ENCODE assay signal across 24 cellular contexts in the genomic region with DNA sequence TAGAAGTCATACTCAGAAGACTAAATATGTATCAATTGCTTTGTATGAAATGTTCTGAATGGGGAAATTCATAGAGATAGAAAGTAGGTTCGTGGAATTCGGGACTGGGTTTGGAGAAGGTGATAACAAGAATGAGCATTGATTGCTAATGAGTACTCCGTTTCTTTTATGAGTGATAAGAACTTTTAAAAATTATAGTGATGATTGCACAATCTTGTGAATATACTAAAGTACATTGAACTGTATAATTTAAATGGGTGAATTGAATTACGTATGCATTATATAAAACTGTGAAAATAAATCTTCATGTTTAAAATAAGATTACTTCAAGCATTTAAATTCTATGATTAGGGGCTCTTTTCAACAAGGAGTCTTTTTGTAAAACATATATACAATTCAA.
DNase-seq lines count a peak whose midpoint lies in the region; ATAC-seq, FAIRE-seq and TF ChIP-seq lines count a peak whose summit lies in the region.
"Had no signal": no experiment of that assay in that cellular context is flagged by ENCODE, and none has a peak within 500 bp of the region (broad histone marks: within the 10 kb centered on the region; RNA-seq: fewer than 3 reads in every experiment).

No MANE protein-coding gene starts in this region.

- H4K5ac ChIP-seq in IMR-90 (ENCODE audit: low read depth, low read length): no peak overlapping the region

- H3K9ac ChIP-seq in HepG2 (ENCODE audit: insufficient read depth, low read depth, low read length) (no peak overlapping the region), IMR-90 (ENCODE audit: low read depth, low read length) (no peak overlapping the region)
- H3K9ac ChIP-seq: BLaER1 had no signal

- TF ChIP-seq EP300 in HepG2 (IDR thresholded peaks at IDR 0.05; ENCODE audit: low read depth in 2 of 2, low read length in 2 of 2): no peak
- TF ChIP-seq EP300 in HepG2 (CRISPR knock-in tag; IDR thresholded peaks at IDR 0.05; ENCODE audit: borderline replicate concordance): no peak

- in situ Hi-C loops in HepG2 (cut with HindIII; ENCODE audit: extremely low pct_ligation_motif_present, low pct_unique_long_range_greater_than_20kb) (no loop called here), IMR-90 (cut with MboI; ENCODE audit: low sequenced_read_pairs) (no loop called here)

- H2BK15ac ChIP-seq in IMR-90 (ENCODE audit: low read depth, low read length): no peak overlapping the region

- TF ChIP-seq RAD21 in HepG2 (CRISPR knock-in tag; IDR thresholded peaks at IDR 0.05) (no peak), IMR-90 (IDR thresholded peaks at IDR 0.05; ENCODE audit: low read length) (no peak)

- intact Hi-C loops in HepG2 (cut with micrococcal nuclease; ENCODE audit: unreplicated experiment): no loop called here
- intact Hi-C loops in right lobe of liver (cut with DNase I): no loop called here
- intact Hi-C loops in IMR-90 (cut with micrococcal nuclease): no loop called here
- intact Hi-C loops in natural killer cell (cut with micrococcal nuclease): no loop called here

- H3K4me1 Mint-ChIP-seq in natural killer cell: no peaks in the 10 kb centered on the region
- H3K4me1 Mint-ChIP-seq: CD14-positive monocyte; CD4-positive, alpha-beta memory T cell; CD4-positive, CD25-positive, alpha-beta regulatory T cell; CD8-positive, alpha-beta memory T cell had no signal

- H3K27ac ChIP-seq in HepG2 (ENCODE audit: extremely low read length, insufficient read depth, low read length) (no peak overlapping the region), right lobe of liver (no peak overlapping the region), IMR-90 (ENCODE audit: insufficient read depth, low read length) (no peak overlapping the region)
- H3K27ac ChIP-seq: 22Rv1, BLaER1 had no signal

- H3K4me2 ChIP-seq in HepG2 (ENCODE audit: low read depth, low read length) (no peak overlapping the region), IMR-90 (ENCODE audit: low read depth, low read length) (no peak overlapping the region)
- H3K4me2 ChIP-seq: BLaER1 had no signal

- H4K20me1 ChIP-seq in HepG2 (ENCODE audit: insufficient read depth, low read length) (no peaks in the 10 kb centered on the region), IMR-90 (ENCODE audit: insufficient read depth, low read length) (no peaks in the 10 kb centered on the region)
- H4K20me1 ChIP-seq: BLaER1 had no signal

- H3K9me3 Mint-ChIP-seq in natural killer cell: peaks cover 10 to 11% of the 10 kb centered on the region in 2 donors

- H3K56ac ChIP-seq in IMR-90 (ENCODE audit: extremely low read depth, insufficient read depth, low read length): no peak overlapping the region

- no peaks in the 10 kb centered on the region for H3K27me3 ChIP-seq in HepG2 (ENCODE audit: control insufficient read depth in 1 of 2, insufficient read depth in 2 of 2, low read length in 2 of 2)
- no peaks in the 10 kb centered on the region for H3K27me3 ChIP-seq in right lobe of liver
- H3K27me3 ChIP-seq in IMR-90 (ENCODE audit: control insufficient read depth, insufficient read depth, low read length): no peaks in the 10 kb centered on the region
- H3K27me3 ChIP-seq: BE2C, BLaER1 had no signal

- no peak for FAIRE-seq in HepG2 (lab: Jason Lieb, UNC)
- FAIRE-seq: GM12891, GM19239 had no signal

- H3K4me1 ChIP-seq in HepG2 (ENCODE audit: insufficient read depth, low read length) (no peaks in the 10 kb centered on the region), right lobe of liver (no peaks in the 10 kb centered on the region), IMR-90 (ENCODE audit: control insufficient read depth, insufficient read depth, low read length) (no peaks in the 10 kb centered on the region)
- H3K4me1 ChIP-seq: BE2C, BLaER1 had no signal

- no peak overlapping the region for H2AK5ac ChIP-seq in IMR-90 (ENCODE audit: low read depth, low read length)

- no peaks in the 10 kb centered on the region for H3K27me3 Mint-ChIP-seq in natural killer cell (ENCODE audit: low read depth in 2 of 2)
- H3K27me3 Mint-ChIP-seq: CD4-positive, alpha-beta memory T cell; CD4-positive, CD25-positive, alpha-beta regulatory T cell; CD8-positive, alpha-beta memory T cell had no signal

- no peak overlapping the region for H3K18ac ChIP-seq in IMR-90 (ENCODE audit: low read depth, low read length)

- H3K4me3 ChIP-seq in HepG2 (replicated peaks in 1 of 3; ENCODE audit: insufficient read depth in 1 of 3, low read depth in 2 of 3, low read length in 3 of 3) (no peak overlapping the region), right lobe of liver (no peak overlapping the region), IMR-90 (ENCODE audit: insufficient read depth, low read depth, low read length) (no peak overlapping the region)
- H3K4me3 ChIP-seq: BLaER1 had no signal

- TF ChIP-seq CTCF in HepG2 (CRISPR knock-in tag; IDR thresholded peaks at IDR 0.05): no peak
- TF ChIP-seq CTCF in right lobe of liver (IDR thresholded peaks at IDR 0.05): no peak
- no peak for TF ChIP-seq CTCF in IMR-90 (conservative IDR thresholded peaks at IDR 0.05; ENCODE audit: low read depth, low read length)
- TF ChIP-seq CTCF in natural killer cell (IDR thresholded peaks at IDR 0.05): no peak

- no peaks in the 10 kb centered on the region for H3K36me3 Mint-ChIP-seq in natural killer cell
- H3K36me3 Mint-ChIP-seq: CD14-positive monocyte; CD4-positive, alpha-beta memory T cell; CD4-positive, CD25-positive, alpha-beta regulatory T cell; CD8-positive, alpha-beta memory T cell had no signal

- H3K4me3 Mint-ChIP-seq in natural killer cell: no peak overlapping the region
- H3K4me3 Mint-ChIP-seq: CD14-positive monocyte; CD4-positive, alpha-beta memory T cell; CD4-positive, CD25-positive, alpha-beta regulatory T cell; CD8-positive, alpha-beta memory T cell had no signal

- H2AFZ ChIP-seq in HepG2 (ENCODE audit: low read length) (no peak overlapping the region), IMR-90 (replicated peaks; ENCODE audit: low read length, poor library complexity) (no peak overlapping the region)

- no peak overlapping the region for H3K4ac ChIP-seq in IMR-90 (ENCODE audit: low read depth, low read length)

- no peaks in the 10 kb centered on the region for H3K79me2 ChIP-seq in HepG2 (ENCODE audit: insufficient read depth, low read length)

- H3K9me1 ChIP-seq in IMR-90 (ENCODE audit: insufficient read depth, low read length): no peaks in the 10 kb centered on the region

- CTCF ChIA-PET in HepG2 (lab: Yijun Ruan, JAX; ENCODE audit: low intra/inter-chr PET ratio, low total read pairs) (no interaction called here), IMR-90 (lab: Yijun Ruan, JAX) (no interaction called here)

- H2BK120ac ChIP-seq in IMR-90 (ENCODE audit: low read depth, low read length): no peak overlapping the region

- POLR2A ChIA-PET in HepG2 (lab: Yijun Ruan, JAX) (no interaction called here), IMR-90 (lab: Charles Lee; ENCODE audit: unreplicated experiment) (no interaction called here)

- dilution Hi-C loops in IMR-90 (cut with HindIII; ENCODE audit: low sequenced_read_pairs, unreplicated experiment): no loop called here

- 2% methylated on average over 4 of the region's 4 CpGs for WGBS in HepG2 (ENCODE audit: low lambda C conversion rate)
- WGBS in right lobe of liver (ENCODE audit: insufficient coverage, low coverage, low lambda C conversion rate, missing lambda C conversion rate): 38% methylated on average over 4 of the region's 4 CpGs
- 30% methylated on average over 2 of the region's 4 CpGs; no CpG with 5 or more reads in 1 of the 2 experiments for WGBS in IMR-90 (ENCODE audit: extremely low coverage in 2 of 2, insufficient read length in 1 of 2), 2 experiments

- peaks cover 76% of the 10 kb centered on the region for H3K9me3 ChIP-seq in HepG2 (ENCODE audit: low read length)
- no peaks in the 10 kb centered on the region for H3K9me3 ChIP-seq in right lobe of liver
- H3K9me3 ChIP-seq in IMR-90 (ENCODE audit: control insufficient read depth, insufficient read depth, low read length): peaks cover 7% of the 10 kb centered on the region
- H3K9me3 ChIP-seq: BE2C, BLaER1 had no signal

- ATAC-seq in HepG2: no peak
- no peak for ATAC-seq in right lobe of liver
- no peak for ATAC-seq in IMR-90 (ENCODE audit: low read depth)
- ATAC-seq in natural killer cell: no peak
- ATAC-seq in HG03378 (IDR thresholded peaks at IDR 0.05; ENCODE audit: unreplicated experiment): no peak

- TF ChIP-seq POLR2A in HepG2 (IDR thresholded peaks at IDR 0.05; ENCODE audit: insufficient read depth in 1 of 2, low read depth in 2 of 2, low read length in 2 of 2) (no peak), right lobe of liver (IDR thresholded peaks at IDR 0.05) (no peak), IMR-90 (IDR thresholded peaks at IDR 0.05; ENCODE audit: low read depth, low read length) (no peak)

- H2BK20ac ChIP-seq in IMR-90 (ENCODE audit: low read depth, low read length): no peak overlapping the region

- no peak for DNase-seq in HepG2 (ENCODE audit: low spot score)
- DNase-seq in right lobe of liver: no peak
- no peak for DNase-seq in IMR-90
- DNase-seq in natural killer cell: no peak
- DNase-seq: ACHN; BE2C; C1 segment of cervical spinal cord; CD4-positive, alpha-beta memory T cell; CD4-positive, CD25-positive, alpha-beta regulatory T cell; CD8-positive, alpha-beta memory T cell; COR-L47; DMS 273 treated with DMSO at 0.1 percent for 48 hours; DMS153; DMS53; DMS79; DND-41; EL; GF-D8 had no signal

- no peak overlapping the region for H2BK5ac ChIP-seq in IMR-90 (ENCODE audit: low read depth, low read length, poor library complexity, severe bottlenecking)

- H3K27ac Mint-ChIP-seq in natural killer cell: no peak overlapping the region
- H3K27ac Mint-ChIP-seq: CD14-positive monocyte; CD4-positive, alpha-beta memory T cell; CD4-positive, CD25-positive, alpha-beta regulatory T cell; CD8-positive, alpha-beta memory T cell had no signal

- no peak overlapping the region for H4K8ac ChIP-seq in IMR-90 (ENCODE audit: low read depth in 2 of 2, low read length in 2 of 2)

- H2AK9ac ChIP-seq in IMR-90 (replicated peaks; ENCODE audit: low read depth, low read length, poor library complexity): no peak overlapping the region

- BruUV-seq in HepG2 (replicated peaks; lab: Mats Ljungman, UMichigan) (no TSS peak), IMR-90 (replicated peaks; lab: Mats Ljungman, UMichigan) (no TSS peak)

- H3K23ac ChIP-seq in IMR-90 (ENCODE audit: low read depth, low read length): no peak overlapping the region

- H4K91ac ChIP-seq in IMR-90 (ENCODE audit: insufficient read depth, low read depth, low read length): no peak overlapping the region

- H3K36me3 ChIP-seq in HepG2 (replicated peaks in 1 of 2; ENCODE audit: control insufficient read depth in 1 of 2, insufficient read depth in 2 of 2, low read length in 2 of 2) (no peaks in the 10 kb centered on the region), right lobe of liver (no peaks in the 10 kb centered on the region), IMR-90 (ENCODE audit: control insufficient read depth, insufficient read depth, low read length) (no peaks in the 10 kb centered on the region)
- H3K36me3 ChIP-seq: BE2C, BLaER1 had no signal

- no peak overlapping the region for H3K14ac ChIP-seq in IMR-90 (replicated peaks; ENCODE audit: low read depth, low read length)

- no peaks in the 10 kb centered on the region for H3K79me1 ChIP-seq in IMR-90 (ENCODE audit: low read depth in 1 of 2, low read length in 2 of 2)
